In the genomic region with DNA sequence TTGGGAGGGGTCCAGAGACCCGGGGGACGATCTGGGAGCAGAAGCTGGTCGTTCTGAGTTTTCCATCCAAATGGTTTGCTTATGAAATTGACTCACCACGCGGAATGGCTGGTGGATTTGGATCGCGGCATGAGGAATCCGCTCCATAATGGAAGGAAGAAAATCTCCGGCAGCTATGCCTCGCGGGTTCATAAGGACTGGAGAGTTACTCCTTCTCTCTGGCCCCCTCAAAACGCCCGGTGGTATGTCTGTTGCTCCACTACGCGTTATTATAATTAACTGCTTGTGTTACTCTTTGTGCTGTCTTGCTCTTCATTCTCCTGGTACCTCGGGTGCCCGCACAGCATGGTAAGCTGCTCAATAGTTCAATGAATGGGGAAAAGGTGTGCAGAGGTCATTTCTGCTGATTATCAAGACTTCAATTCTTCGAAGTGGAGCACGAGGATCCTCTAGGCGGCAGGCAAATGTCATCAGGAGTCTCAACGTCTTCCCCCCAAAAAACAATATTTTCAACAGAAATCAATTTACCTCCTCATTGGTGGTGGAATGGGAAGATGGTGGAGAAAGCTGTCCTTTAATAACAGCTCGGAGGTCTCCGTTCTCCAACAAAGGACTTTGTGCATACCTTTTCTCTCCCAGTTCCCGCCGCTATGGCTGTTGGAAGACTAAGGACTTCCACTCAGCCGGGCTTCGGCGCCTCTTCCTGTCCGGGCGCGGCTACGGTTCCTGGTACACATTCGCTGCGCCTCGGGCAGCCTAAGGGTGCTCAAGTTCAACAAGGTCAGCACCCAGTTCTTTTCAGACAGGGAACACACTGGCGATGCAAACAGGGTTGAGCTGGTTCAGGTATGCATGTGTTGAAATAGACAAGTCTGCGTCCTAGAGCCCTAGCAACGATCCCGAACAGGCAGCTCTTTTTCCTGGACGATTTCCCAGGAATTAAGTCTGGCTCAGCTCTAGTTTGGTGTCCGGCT, we compare ENCODE assay signal across 9 cellular contexts. TPM values are rescaled to one million over a fixed set of nuclear protein-coding genes. Genes with fewer than 3 reads are reported as not detected.
A peak's percentile ranks its signal among the peaks of the same experiment; 100 is the strongest.
DNase-seq lines count a peak whose midpoint lies in the region; ATAC-seq and TF ChIP-seq lines count a peak whose summit lies in the region.
"Had no signal": no experiment of that assay in that cellular context is flagged by ENCODE, and none has a peak within 500 bp of the region (broad histone marks: within the 10 kb centered on the region; RNA-seq: fewer than 3 reads in every experiment).

No MANE protein-coding gene starts in this region.

- TF ChIP-seq CTCF in BJ (IDR thresholded peaks at IDR 0.05; ENCODE audit: insufficient read depth, low read depth, low read length), result no peak
- TF ChIP-seq CTCF in astrocyte of the spinal cord (IDR thresholded peaks at IDR 0.05; ENCODE audit: low read depth, low read length), result no peak

- POLR2A ChIA-PET in BJ (lab: Charles Lee), result no interaction called here

- H3K4me3 ChIP-seq in BJ (ENCODE audit: low read depth, low read length) (peak overlapping the region; percentile 24), astrocyte of the spinal cord (ENCODE audit: low read depth, low read length) (peak overlapping the region; percentile 37)

- no peaks in the 10 kb centered on the region for H3K27me3 ChIP-seq in BJ (ENCODE audit: control insufficient read depth, insufficient read depth, low read length)

- DNase-seq in BJ (ENCODE audit: low read depth) (no peak), HK-2 (ENCODE audit: unreplicated experiment) (peak; percentile 48), astrocyte of the spinal cord (ENCODE audit: low read depth, low spot score) (no peak), left kidney (ENCODE audit: low read depth, low spot score) (peak; percentile 48), NCI-H2107 treated with DMSO at 0.1 percent for 48 hours (lab: John Stamatoyannopoulos, UW; ENCODE audit: unreplicated experiment) (no peak), middle frontal gyrus (ENCODE audit: extremely low spot score, low spot score) (no peak), ureter (ENCODE audit: low spot score) (no peak)

- H3K36me3 ChIP-seq in BJ (ENCODE audit: control insufficient read depth, insufficient read depth, low read length), result no peaks in the 10 kb centered on the region
- H3K36me3 ChIP-seq: neutrophil had no signal

- no peak for ATAC-seq in HG02973 (IDR thresholded peaks at IDR 0.05; ENCODE audit: unreplicated experiment)

- CTCF ChIA-PET in BJ (lab: Yijun Ruan, JAX), result interaction anchor here (0.8 to 2.0 kb wide), 2 partner anchors 13 to 60 kb away, joined by 4 to 5 read pairs; no protein-coding TSS in a partner anchor

- in situ Hi-C loops in astrocyte of the spinal cord (cut with HindIII; ENCODE audit: low sequenced_read_pairs), result no loop called here

RNA-seq across cellular contexts. Expression of a gene that starts 9.2 kb away (rescaled TPM):
- 0.21 and 0.23 TPM in 2 replicates for polyA plus RNA-seq in BJ (2011; rRNA removed)
- polyA minus RNA-seq in BJ (2011; rRNA and poly(A)+ RNA removed), result 0.21 TPM in 1 of 2 replicates, not detected in the other
- total RNA-seq in ureter, result 13.0 TPM

Comparison
In these comparisons a context has a peak if more than half of its experiments do, and no peak if none do; other contexts are left out.
1. DNase-seq: peak in HK-2 (single experiment) and left kidney (single experiment); none in BJ (single experiment), astrocyte of the spinal cord (single experiment), NCI-H2107 treated with DMSO at 0.1 percent for 48 hours (single experiment), middle frontal gyrus (single experiment) and ureter (single experiment).